In genomic region chr11:120881591-120881990, GRCh38 we compare ENCODE assay signal across 15 cellular contexts.
"Had no signal": no experiment of that assay in that cellular context is flagged by ENCODE, and none has a peak within 500 bp of the region (broad histone marks: within the 10 kb centered on the region; RNA-seq: fewer than 3 reads in every experiment).

No MANE protein-coding gene starts in this region.

- H3K9me3 ChIP-seq: ascending aorta, gastrocnemius medialis, thyroid gland, upper lobe of right lung had no signal

- H3K4me3 ChIP-seq: ascending aorta, gastrocnemius medialis, skin epidermis, thyroid gland, upper lobe of right lung had no signal

- H3K4me1 ChIP-seq: upper lobe of right lung had no signal

- DNase-seq: activated CD4-positive, alpha-beta T cell treated with anti-CD3 and anti-CD28 coated beads for 1 hour; activated CD4-positive, alpha-beta T cell treated with anti-CD3 and anti-CD28 coated beads, Interleukin-2, amount 50 U/mL, for 1 hour; activated CD8-positive, alpha-beta T cell treated with anti-CD3 and anti-CD28 coated beads, Interleukin-2, amount 10 ng/mL, durations not matched to agents 7 days and 5 days; effector memory CD4-positive, alpha-beta T cell; gastrocnemius medialis; left cardiac atrium; naive B cell; stimulated activated CD4-positive, alpha-beta T cell treated with anti-CD3 and anti-CD28 coated beads, Interleukin-1b, Interleukin-23, amount 100 ng/mL, for 48 hours; substantia nigra; T-cell; thyroid gland; upper lobe of right lung; WERI-Rb-1 had no signal

- H3K27me3 ChIP-seq: ascending aorta, thyroid gland had no signal

- H3K36me3 ChIP-seq: ascending aorta, gastrocnemius medialis, thyroid gland, upper lobe of right lung, WERI-Rb-1 had no signal

- H3K27ac ChIP-seq: gastrocnemius medialis, thyroid gland, upper lobe of right lung, WERI-Rb-1 had no signal
